11 cellular contexts compared by ENCODE assay signal in genomic region chr15:64105113-64105704, GRCh38. TPM values are rescaled to one million over a fixed set of nuclear protein-coding genes. Genes with fewer than 3 reads are reported as not detected.
DNase-seq lines count a peak whose midpoint lies in the region; ATAC-seq and TF ChIP-seq lines count a peak whose summit lies in the region.
"Had no signal": no experiment of that assay in that cellular context is flagged by ENCODE, and none has a peak within 500 bp of the region (broad histone marks: within the 10 kb centered on the region; RNA-seq: fewer than 3 reads in every experiment).

No MANE protein-coding gene starts in this region.

- H3K9me3 Mint-ChIP-seq in CD14-positive monocyte: no peaks in the 10 kb centered on the region
- H3K9me3 Mint-ChIP-seq: central memory CD8-positive, alpha-beta T cell had no signal

- TF ChIP-seq POLR2A in adrenal gland (IDR thresholded peaks at IDR 0.05): no peak

- ATAC-seq in left cardiac atrium: peak; percentile 76 to 81
- ATAC-seq in sciatic nerve: peak; percentile 91

- peak overlapping the region; percentile 72 to 91 (median 89) for H3K27ac Mint-ChIP-seq in CD14-positive monocyte

- intact Hi-C loops in CD14-positive monocyte (cut with micrococcal nuclease) (no loop called here), adrenal gland (cut with DNase I) (no loop called here), left cardiac atrium (cut with DNase I) (no loop called here), sciatic nerve (cut with DNase I) (no loop called here)

- TF ChIP-seq CTCF in CD14-positive monocyte (IDR thresholded peaks at IDR 0.05) (no peak), adrenal gland (IDR thresholded peaks at IDR 0.05) (no peak)

- H3K4me1 Mint-ChIP-seq in CD14-positive monocyte: peaks cover 58% of the 10 kb centered on the region

- peak overlapping the region; percentile 1 to 84 (median 43) for H3K27ac ChIP-seq in adrenal gland

- no peaks in the 10 kb centered on the region for H3K27me3 Mint-ChIP-seq in CD14-positive monocyte (ENCODE audit: low read depth in 3 of 3)
- H3K27me3 Mint-ChIP-seq: central memory CD8-positive, alpha-beta T cell had no signal

- H3K27me3 ChIP-seq in adrenal gland: no peaks in the 10 kb centered on the region

- H3K4me1 ChIP-seq in adrenal gland (replicated peaks in 1 of 2): peaks cover 9 to 53% of the 10 kb centered on the region in 2 donors

- DNase-seq in CD14-positive monocyte (ENCODE audit: low spot score) (peak; percentile 52), adrenal gland (peak in 4 of 7 donors; percentile 39 to 71 (median 61)), left cardiac atrium (no peak), sciatic nerve (ENCODE audit: low spot score) (no peak), DMS79 (lab: John Stamatoyannopoulos, UW) (no peak), NCI-H2227 (lab: John Stamatoyannopoulos, UW; ENCODE audit: unreplicated experiment) (no peak)
- DNase-seq in activated naive CD4-positive, alpha-beta T cell treated with anti-CD3 and anti-CD28 coated beads, Interleukin-2, amount 50 U/mL, for 16 hours: no peak
- DNase-seq in stimulated activated naive CD4-positive, alpha-beta T cell (lab: John Stamatoyannopoulos, UW): no peak
- DNase-seq: NCI-H510A treated with DMSO at 0.1 percent for 48 hours, posterior cingulate gyrus had no signal

- no peak overlapping the region for H3K4me3 ChIP-seq in adrenal gland

- WGBS in adrenal gland, 4 donors: 52 to 57% (median 53%) methylated on average over 9 of the region's 9 CpGs

- peaks cover 6 to 10% of the 10 kb centered on the region in 2 donors for H3K36me3 Mint-ChIP-seq in CD14-positive monocyte

- no peaks in the 10 kb centered on the region for H3K36me3 ChIP-seq in adrenal gland (replicated peaks in 1 of 2)

- no peaks in the 10 kb centered on the region for H3K9me3 ChIP-seq in adrenal gland (replicated peaks in 1 of 3)

- peak overlapping the region; percentile 20 to 76 for H3K4me3 Mint-ChIP-seq in CD14-positive monocyte
- H3K4me3 Mint-ChIP-seq: central memory CD8-positive, alpha-beta T cell had no signal

RNA-seq across cellular contexts. Expression of gene SNX1, which starts 9.4 kb away (rescaled TPM):
- polyA plus RNA-seq in CD14-positive monocyte (100 to 1,000 TPM; 115 TPM), adrenal gland (100 to 1,000 TPM in 1 of 3 donors, 10 to 100 TPM in 2; 69.3 to 119 (median 78.1) TPM)
- total RNA-seq in adrenal gland (100 to 1,000 TPM in 6 of 8 donors, 10 to 100 TPM in 2; 79.7 to 251 (median 145) TPM), left cardiac atrium (100 to 1,000 TPM in 1 of 2 donors, 10 to 100 TPM in 1; 92.7 to 108 TPM), sciatic nerve (178 TPM)

RNA-seq across cellular contexts. Expression of gene CIAO2A, which starts 11.6 kb away (rescaled TPM):
- polyA plus RNA-seq in CD14-positive monocyte: 100 to 1,000 TPM; 261 to 265 TPM
- 100 to 1,000 TPM in 5 of 8 donors, 10 to 100 TPM in 3; 49.2 to 209 (median 118) TPM for total RNA-seq in adrenal gland
- polyA plus RNA-seq in adrenal gland: 100 to 1,000 TPM in 2 of 3 donors, 10 to 100 TPM in 1; 93.6 to 154 (median 108) TPM
- total RNA-seq in left cardiac atrium: 10 to 100 TPM; 49.1 to 55.2 TPM
- 26.3 TPM for total RNA-seq in sciatic nerve

RNA-seq across cellular contexts. Expression of gene SNX22, which starts 46.3 kb away (rescaled TPM):
- 1 to 10 TPM in 1 of 2 donors, under 1 TPM in 1; 0.80 to 1.2 TPM for polyA plus RNA-seq in CD14-positive monocyte
- 1 to 10 TPM in 4 of 8 donors, under 1 TPM in 4; 0.35 to 2.5 (median 1.0) TPM for total RNA-seq in adrenal gland
- 1 to 10 TPM in 2 of 3 donors, under 1 TPM in 1; 0.15 to 3.1 (median 2.3) TPM for polyA plus RNA-seq in adrenal gland
- total RNA-seq in left cardiac atrium: 10 to 100 TPM; 28.9 to 29.8 TPM
- 2.1 TPM for total RNA-seq in sciatic nerve

RNA-seq across cellular contexts. Expression of gene PPIB, which starts 57.6 kb away (rescaled TPM):
- polyA plus RNA-seq in CD14-positive monocyte: 100 to 1,000 TPM; 520 to 532 TPM
- total RNA-seq in adrenal gland: 1,000 to 10,000 TPM in 1 of 8 donors, 100 to 1,000 TPM in 7; 313 to 2,941 (median 534) TPM
- polyA plus RNA-seq in adrenal gland: 1,000 to 10,000 TPM in 1 of 3 donors, 100 to 1,000 TPM in 2; 611 to 1,206 (median 702) TPM
- 100 to 1,000 TPM; 256 to 257 TPM for total RNA-seq in left cardiac atrium
- 218 TPM for total RNA-seq in sciatic nerve

RNA-seq across cellular contexts. Expression of gene DAPK2, which starts 58.9 kb away (rescaled TPM):
- polyA plus RNA-seq in CD14-positive monocyte (1 to 10 TPM in 1 of 2 donors, under 1 TPM in 1; 0.59 to 2.1 TPM), adrenal gland (1 to 10 TPM in 2 of 3 donors, under 1 TPM in 1; 0.97 to 8.7 (median 6.4) TPM)
- total RNA-seq in adrenal gland (1 to 10 TPM; 2.9 to 8.4 (median 6.5) TPM), left cardiac atrium (10 to 100 TPM; 72.5 to 94.9 TPM), sciatic nerve (36.9 TPM)

Comparison
In these comparisons a context has a peak if more than half of its experiments do, and no peak if none do; other contexts are left out.
1. DNase-seq: peak in CD14-positive monocyte (single experiment) and adrenal gland (4 of 7); none in left cardiac atrium (single experiment), sciatic nerve (single experiment), DMS79 (single experiment), activated naive CD4-positive, alpha-beta T cell treated with anti-CD3 and anti-CD28 coated beads, Interleukin-2, amount 50 U/mL, for 16 hours (single experiment), NCI-H2227 (single experiment) and stimulated activated naive CD4-positive, alpha-beta T cell (0 of 6).